8 cellular contexts compared by ENCODE assay signal in the genomic region with DNA sequence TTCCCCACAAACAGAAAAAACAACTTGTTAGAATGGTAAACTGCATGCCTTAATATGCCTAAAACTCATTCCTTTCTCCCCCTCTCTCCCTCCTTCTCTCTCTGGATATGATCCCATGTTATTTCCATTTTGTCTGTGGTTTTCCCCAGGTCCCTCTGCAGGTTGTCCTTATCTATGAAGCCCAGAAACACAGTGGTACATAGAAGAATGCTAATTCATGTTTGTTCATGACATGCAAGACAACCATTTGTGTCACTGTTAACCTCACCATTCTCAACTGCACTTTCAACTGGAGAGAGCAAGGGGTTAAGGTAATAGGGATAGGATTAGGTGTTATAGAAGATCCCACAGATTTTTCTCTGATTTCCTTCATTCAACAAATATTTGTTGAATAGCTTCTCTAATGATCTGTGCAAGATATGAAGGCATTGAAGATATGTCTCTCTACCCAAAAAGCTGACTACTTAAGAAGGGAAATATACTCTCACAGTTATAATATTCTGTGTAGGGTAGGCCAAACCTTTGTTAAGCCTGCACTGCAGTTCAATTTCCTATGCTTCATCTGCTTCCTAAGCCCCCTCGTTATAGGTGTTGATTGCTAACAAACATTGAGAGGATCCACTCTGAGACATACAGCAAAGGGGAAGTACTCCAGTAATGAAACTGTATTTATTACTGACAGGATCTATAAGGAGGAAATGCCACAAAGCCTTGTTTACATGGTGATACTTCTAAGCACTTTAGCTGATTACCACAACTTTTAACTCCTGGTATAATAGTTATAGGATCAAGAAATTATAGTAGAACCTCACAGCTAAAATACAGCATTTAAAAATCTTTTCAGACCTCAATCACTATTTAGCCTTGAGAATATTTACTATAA.
DNase-seq lines count a peak whose midpoint lies in the region; ATAC-seq and TF ChIP-seq lines count a peak whose summit lies in the region.

No MANE protein-coding gene starts in this region.

- no peak for DNase-seq in CD8-positive, alpha-beta T cell
- DNase-seq in RPMI8226 (peak; percentile 5), NCI-H2081 (lab: John Stamatoyannopoulos, UW) (no peak), endothelial cell (ENCODE audit: low spot score) (no peak), glutamatergic neuron (no peak)
- DNase-seq in activated T-cell treated with anti-CD3 and anti-CD28 coated beads, Interleukin-2, amount 50 U/mL, for 4 hours, result no peak

- peaks cover 56% of the 10 kb centered on the region for H3K4me1 Mint-ChIP-seq in CD8-positive, alpha-beta T cell (ENCODE audit: low read depth)
- H3K4me1 Mint-ChIP-seq in endothelial cell (ENCODE audit: unreplicated experiment) (peaks cover 25% of the 10 kb centered on the region), glutamatergic neuron (ENCODE audit: low read depth, unreplicated experiment) (peaks cover 22% of the 10 kb centered on the region)
- peaks cover 48% of the 10 kb centered on the region for H3K4me1 Mint-ChIP-seq in activated T-cell treated with anti-CD3 and anti-CD28 coated beads, Interleukin-2, amount 50 U/mL, for 4 hours (ENCODE audit: low read depth)

- H3K27ac ChIP-seq in CD8-positive, alpha-beta T cell (ENCODE audit: low read depth, low read length), result no peak overlapping the region

- POLR2A ChIA-PET in CD8-positive, alpha-beta T cell (lab: Charles Lee), result interaction anchor here (1.0 kb wide), 1 partner anchor 40 kb away, joined by 3 read pairs; no protein-coding TSS in a partner anchor

- no peaks in the 10 kb centered on the region for H3K4me1 ChIP-seq in CD8-positive, alpha-beta T cell (ENCODE audit: insufficient read depth, low read length)

- H3K36me3 Mint-ChIP-seq in CD8-positive, alpha-beta T cell, result peaks cover 17% of the 10 kb centered on the region
- H3K36me3 Mint-ChIP-seq in endothelial cell (ENCODE audit: low read depth, unreplicated experiment) (peaks cover 4% of the 10 kb centered on the region), glutamatergic neuron (ENCODE audit: unreplicated experiment) (no peaks in the 10 kb centered on the region)
- peaks cover 20% of the 10 kb centered on the region for H3K36me3 Mint-ChIP-seq in activated T-cell treated with anti-CD3 and anti-CD28 coated beads, Interleukin-2, amount 50 U/mL, for 4 hours (ENCODE audit: insufficient read depth)

- intact Hi-C loops in CD8-positive, alpha-beta T cell (cut with DNase I, micrococcal nuclease), result loop anchor here (5.0 kb wide), 2 partner anchors 93 to 223 kb away; a partner anchor contains a TSS

- H3K27ac Mint-ChIP-seq in CD8-positive, alpha-beta T cell, result peak overlapping the region; percentile 75
- H3K27ac Mint-ChIP-seq in endothelial cell (ENCODE audit: unreplicated experiment), result no peak overlapping the region
- no peak overlapping the region for H3K27ac Mint-ChIP-seq in glutamatergic neuron (ENCODE audit: unreplicated experiment)

- CTCF ChIA-PET in CD8-positive, alpha-beta T cell (lab: Charles Lee), result no interaction called here

- no peak for ATAC-seq in CD8-positive, alpha-beta T cell
- ATAC-seq in GM19351 (IDR thresholded peaks at IDR 0.05; ENCODE audit: unreplicated experiment) (peak; percentile 86), HG03064 (IDR thresholded peaks at IDR 0.05; ENCODE audit: low read depth, unreplicated experiment) (peak; percentile 75)
- no peak for ATAC-seq in activated T-cell treated with anti-CD3 and anti-CD28 coated beads, Interleukin-2, amount 50 U/mL, for 4 hours

- H3K4me3 Mint-ChIP-seq in CD8-positive, alpha-beta T cell, result no peak overlapping the region
- H3K4me3 Mint-ChIP-seq in endothelial cell (ENCODE audit: unreplicated experiment) (no peak overlapping the region), glutamatergic neuron (ENCODE audit: unreplicated experiment) (no peak overlapping the region)
- H3K4me3 Mint-ChIP-seq in activated T-cell treated with anti-CD3 and anti-CD28 coated beads, Interleukin-2, amount 50 U/mL, for 4 hours, result no peak overlapping the region

- no peaks in the 10 kb centered on the region for H3K27me3 ChIP-seq in CD8-positive, alpha-beta T cell (ENCODE audit: insufficient read depth, low read length)

- TF ChIP-seq CTCF in CD8-positive, alpha-beta T cell (IDR thresholded peaks at IDR 0.05), result no peak
- no peak for TF ChIP-seq CTCF in endothelial cell (IDR thresholded peaks at IDR 0.05; ENCODE audit: unreplicated experiment)
- TF ChIP-seq CTCF in glutamatergic neuron (IDR thresholded peaks at IDR 0.05; ENCODE audit: partially characterized antibody, unreplicated experiment), result no peak

- no peaks in the 10 kb centered on the region for H3K9me3 ChIP-seq in CD8-positive, alpha-beta T cell (ENCODE audit: low read length)

- no peaks in the 10 kb centered on the region for H3K36me3 ChIP-seq in CD8-positive, alpha-beta T cell (ENCODE audit: insufficient read depth, low read length)

- H3K27me3 Mint-ChIP-seq in CD8-positive, alpha-beta T cell (ENCODE audit: low read depth), result no peaks in the 10 kb centered on the region
- H3K27me3 Mint-ChIP-seq in endothelial cell (ENCODE audit: unreplicated experiment) (peaks cover 6% of the 10 kb centered on the region), glutamatergic neuron (ENCODE audit: unreplicated experiment) (peaks cover 4% of the 10 kb centered on the region)
- no peaks in the 10 kb centered on the region for H3K27me3 Mint-ChIP-seq in activated T-cell treated with anti-CD3 and anti-CD28 coated beads, Interleukin-2, amount 50 U/mL, for 4 hours (ENCODE audit: low read depth)

- H3K9me3 Mint-ChIP-seq in CD8-positive, alpha-beta T cell, result no peaks in the 10 kb centered on the region
- H3K9me3 Mint-ChIP-seq in endothelial cell (ENCODE audit: unreplicated experiment) (no peaks in the 10 kb centered on the region), glutamatergic neuron (ENCODE audit: unreplicated experiment) (no peaks in the 10 kb centered on the region)
- no peaks in the 10 kb centered on the region for H3K9me3 Mint-ChIP-seq in activated T-cell treated with anti-CD3 and anti-CD28 coated beads, Interleukin-2, amount 50 U/mL, for 4 hours

- H3K4me3 ChIP-seq in CD8-positive, alpha-beta T cell (ENCODE audit: low read depth, low read length), result no peak overlapping the region

Comparison
In these comparisons a context has a peak if more than half of its experiments do, and no peak if none do; other contexts are left out.
1. ATAC-seq: peak in GM19351 (single experiment) and HG03064 (single experiment); none in CD8-positive, alpha-beta T cell (single experiment) and activated T-cell treated with anti-CD3 and anti-CD28 coated beads, Interleukin-2, amount 50 U/mL, for 4 hours (0 of 2).